9 cellular contexts compared by ENCODE assay signal in the genomic region with DNA sequence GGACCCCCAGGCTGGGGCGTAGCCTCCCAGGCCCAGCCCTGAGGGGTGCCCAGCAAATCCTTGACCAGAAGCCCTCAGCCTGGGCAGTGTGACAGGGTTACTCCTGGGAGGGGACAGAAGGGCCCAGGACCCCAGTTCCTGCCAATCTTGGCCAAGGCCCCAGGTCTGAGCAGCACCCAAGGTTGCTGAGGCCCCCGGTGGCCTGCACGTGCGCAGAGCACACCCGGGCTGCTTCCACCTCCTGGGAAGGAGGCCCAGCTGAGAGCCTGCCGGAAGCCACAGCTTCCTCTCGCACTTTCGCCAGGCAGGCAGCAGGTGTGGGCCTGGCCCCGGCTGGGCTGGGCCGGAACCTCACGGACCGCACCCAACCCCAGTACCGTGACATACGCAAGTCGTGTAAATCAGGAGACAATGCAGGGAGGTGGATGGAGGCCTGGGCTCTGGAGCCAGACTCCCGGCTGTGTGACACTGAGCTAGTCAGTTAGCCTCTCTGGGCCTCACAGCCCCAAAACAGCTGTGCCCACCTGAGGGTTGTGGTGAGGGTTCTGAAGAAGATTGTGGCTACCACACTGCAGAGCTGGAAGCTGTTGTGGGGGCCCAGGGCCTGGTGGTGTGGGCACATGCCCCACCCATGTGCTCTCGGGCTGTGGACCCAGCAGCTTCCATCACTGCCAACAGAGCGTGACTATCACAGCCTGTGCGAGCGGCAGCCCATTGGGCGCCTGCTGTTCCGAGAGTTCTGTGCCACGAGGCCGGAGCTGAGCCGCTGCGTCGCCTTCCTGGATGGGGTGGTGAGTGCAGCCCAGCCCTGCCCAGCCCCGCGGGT. TPM values are rescaled to one million over a fixed set of nuclear protein-coding genes. Genes with fewer than 3 reads are reported as not detected.
A peak's percentile ranks its signal among the peaks of the same experiment; 100 is the strongest.
DNase-seq lines count a peak whose midpoint lies in the region; ATAC-seq and TF ChIP-seq lines count a peak whose summit lies in the region.
"Had no signal": no experiment of that assay in that cellular context is flagged by ENCODE, and none has a peak within 500 bp of the region (broad histone marks: within the 10 kb centered on the region; RNA-seq: fewer than 3 reads in every experiment).

No MANE protein-coding gene starts in this region.

- peaks cover 83% of the 10 kb centered on the region for H3K36me3 Mint-ChIP-seq in activated T-helper 2 cell treated with anti-CD3 and anti-CD28 coated beads, Interferon-gamma antibody, Interleukin-2, Interleukin-4, amounts not matched to agents 10 μg/mL and 5 μg/mL and 100 μg/mL, durations not matched to agents 14 hours and 24 hours and 36 hours (ENCODE audit: low read depth)
- peaks cover 28% of the 10 kb centered on the region for H3K36me3 Mint-ChIP-seq in GM23338 (ENCODE audit: low read depth)

- peak; percentile 42 to 76 for DNase-seq in Kasumi-1 (lab: John Stamatoyannopoulos, UW)
- DNase-seq in activated T-helper 2 cell treated with anti-CD3 and anti-CD28 coated beads, Interferon-gamma antibody, Interleukin-2, Interleukin-4, amounts not matched to agents 10 μg/mL and 5 μg/mL and 100 μg/mL, durations not matched to agents 14 hours and 24 hours and 36 hours (ENCODE audit: low spot score): peak; percentile 77
- no peak for DNase-seq in NCI-H510A (lab: John Stamatoyannopoulos, UW)
- no peak for DNase-seq in COLO668 (lab: John Stamatoyannopoulos, UW; ENCODE audit: unreplicated experiment)
- DNase-seq in GM23338 (ENCODE audit: low spot score): no peak

- ATAC-seq in GM21528 (IDR thresholded peaks at IDR 0.05; ENCODE audit: low FRiP score, unreplicated experiment): peak; percentile 40
- ATAC-seq in GM23338: no peak

- peak overlapping the region; percentile 90 for H3K4me2 ChIP-seq in DOHH2 (ENCODE audit: low read length)
- no peak overlapping the region for H3K4me2 ChIP-seq in GM23338

- H3K27me3 Mint-ChIP-seq in activated T-helper 2 cell treated with anti-CD3 and anti-CD28 coated beads, Interferon-gamma antibody, Interleukin-2, Interleukin-4, amounts not matched to agents 10 μg/mL and 5 μg/mL and 100 μg/mL, durations not matched to agents 14 hours and 24 hours and 36 hours (ENCODE audit: low read depth): no peaks in the 10 kb centered on the region
- H3K27me3 Mint-ChIP-seq in GM23338 (ENCODE audit: insufficient read depth, low read depth, poor library complexity): peaks cover 13% of the 10 kb centered on the region
- H3K27me3 Mint-ChIP-seq: brain had no signal

- H3K4me1 ChIP-seq in DOHH2 (ENCODE audit: control insufficient read depth, low read length) (peaks cover 55% of the 10 kb centered on the region), mononuclear cell (ENCODE audit: insufficient read depth, low read length) (peaks cover 89% of the 10 kb centered on the region), GM23338 (ENCODE audit: insufficient read depth) (peaks cover 15% of the 10 kb centered on the region; the same call in 1 of the 2 replicates)

- H3K27ac Mint-ChIP-seq in activated T-helper 2 cell treated with anti-CD3 and anti-CD28 coated beads, Interferon-gamma antibody, Interleukin-2, Interleukin-4, amounts not matched to agents 10 μg/mL and 5 μg/mL and 100 μg/mL, durations not matched to agents 14 hours and 24 hours and 36 hours: peak overlapping the region; percentile 92
- H3K27ac Mint-ChIP-seq in GM23338: no peak overlapping the region

- H3K27ac ChIP-seq in DOHH2 (ENCODE audit: low read depth, low read length) (peak overlapping the region; percentile 94), GM23338 (ENCODE audit: low read depth) (no peak overlapping the region)

- H3F3A ChIP-seq in DOHH2 (ENCODE audit: control insufficient read depth, insufficient read depth) (peaks cover 23% of the 10 kb centered on the region), GM23338 (replicated peaks; ENCODE audit: low read depth) (0 out of 2 replicates have a peak, but pooled peaks cover 10% of the 10 kb centered on the region)

- H3K4me3 ChIP-seq in DOHH2 (ENCODE audit: low read length) (peak overlapping the region; percentile 77), mononuclear cell (ENCODE audit: low read length) (peak overlapping the region; percentile 1), GM23338 (no peak overlapping the region)

- H3K79me2 ChIP-seq in DOHH2 (ENCODE audit: control insufficient read depth, low read length) (peaks cover 53% of the 10 kb centered on the region), GM23338 (replicated peaks; ENCODE audit: insufficient read depth) (peaks cover 21% of the 10 kb centered on the region)

- no peaks in the 10 kb centered on the region for H3K27me3 ChIP-seq in DOHH2 (ENCODE audit: control insufficient read depth, low read length)
- H3K27me3 ChIP-seq in mononuclear cell (ENCODE audit: insufficient read depth, low read length): no peaks in the 10 kb centered on the region
- no peaks in the 10 kb centered on the region for H3K27me3 ChIP-seq in GM23338 (ENCODE audit: insufficient read depth)

- H3K9me3 ChIP-seq in DOHH2 (ENCODE audit: control insufficient read depth, insufficient read depth, low read length) (no peaks in the 10 kb centered on the region), mononuclear cell (ENCODE audit: low read depth, low read length) (no peaks in the 10 kb centered on the region)

- H3K9me3 Mint-ChIP-seq in activated T-helper 2 cell treated with anti-CD3 and anti-CD28 coated beads, Interferon-gamma antibody, Interleukin-2, Interleukin-4, amounts not matched to agents 10 μg/mL and 5 μg/mL and 100 μg/mL, durations not matched to agents 14 hours and 24 hours and 36 hours: no peaks in the 10 kb centered on the region
- H3K9me3 Mint-ChIP-seq in GM23338: no peaks in the 10 kb centered on the region
- H3K9me3 Mint-ChIP-seq: brain had no signal

- peak overlapping the region; percentile 77 for H3K4me3 Mint-ChIP-seq in activated T-helper 2 cell treated with anti-CD3 and anti-CD28 coated beads, Interferon-gamma antibody, Interleukin-2, Interleukin-4, amounts not matched to agents 10 μg/mL and 5 μg/mL and 100 μg/mL, durations not matched to agents 14 hours and 24 hours and 36 hours (ENCODE audit: low read depth)
- no peak overlapping the region for H3K4me3 Mint-ChIP-seq in GM23338
- H3K4me3 Mint-ChIP-seq: brain had no signal

- H3K36me3 ChIP-seq in DOHH2 (ENCODE audit: control insufficient read depth, low read length) (peaks cover 80% of the 10 kb centered on the region), GM23338 (ENCODE audit: insufficient read depth) (peaks cover 3% of the 10 kb centered on the region; the same call in 1 of the 2 replicates)

- H2AFZ ChIP-seq in GM23338: no peak overlapping the region

- H3K9me2 ChIP-seq in DOHH2 (replicated peaks; ENCODE audit: control insufficient read depth, low read length) (no peaks in the 10 kb centered on the region), GM23338 (ENCODE audit: insufficient read depth) (no peaks in the 10 kb centered on the region)

- intact Hi-C loops in activated T-helper 2 cell treated with anti-CD3 and anti-CD28 coated beads, Interferon-gamma antibody, Interleukin-2, Interleukin-4, amounts not matched to agents 10 μg/mL and 5 μg/mL and 100 μg/mL, durations not matched to agents 14 hours and 24 hours and 36 hours (cut with micrococcal nuclease): no loop called here

- H4K20me1 ChIP-seq in DOHH2 (ENCODE audit: control insufficient read depth, insufficient read depth, low read depth, low read length) (peaks cover 6% of the 10 kb centered on the region; the same call in 1 of the 2 replicates), GM23338 (replicated peaks; ENCODE audit: insufficient read depth) (peaks cover 13% of the 10 kb centered on the region)

- peaks cover 56% of the 10 kb centered on the region for H3K4me1 Mint-ChIP-seq in activated T-helper 2 cell treated with anti-CD3 and anti-CD28 coated beads, Interferon-gamma antibody, Interleukin-2, Interleukin-4, amounts not matched to agents 10 μg/mL and 5 μg/mL and 100 μg/mL, durations not matched to agents 14 hours and 24 hours and 36 hours (ENCODE audit: low read depth)
- peaks cover 18% of the 10 kb centered on the region for H3K4me1 Mint-ChIP-seq in GM23338

- no peak for TF ChIP-seq CTCF in DOHH2 (IDR thresholded peaks at IDR 0.05; ENCODE audit: low read depth, low read length, poor library complexity, severe bottlenecking)
- TF ChIP-seq CTCF in GM23338 (conservative IDR thresholded peaks at IDR 0.05; ENCODE audit: low read depth in 2 of 2): no peak

RNA-seq across cellular contexts. Expression of gene GRK6, which starts 5.1 kb away (rescaled TPM):
- 131 and 134 TPM in 2 replicates for total RNA-seq in activated T-helper 2 cell treated with anti-CD3 and anti-CD28 coated beads, Interferon-gamma antibody, Interleukin-2, Interleukin-4, amounts not matched to agents 10 μg/mL and 5 μg/mL and 100 μg/mL, durations not matched to agents 14 hours and 24 hours and 36 hours
- total RNA-seq in mononuclear cell: 75.2 TPM
- total RNA-seq in GM23338 (2014; rRNA removed; shearing (Covaris generic)): 37.2 and 56.8 TPM in 2 replicates
- 13.0 and 18.7 TPM in 2 replicates for polyA plus RNA-seq in GM23338 (2016; fragmentation: Nextera tagmentation; extraction: Ambion mirVana)

RNA-seq across cellular contexts. Expression of gene PRR7, which starts 15.1 kb away (rescaled TPM):
- 12.1 and 13.0 TPM in 2 replicates for total RNA-seq in activated T-helper 2 cell treated with anti-CD3 and anti-CD28 coated beads, Interferon-gamma antibody, Interleukin-2, Interleukin-4, amounts not matched to agents 10 μg/mL and 5 μg/mL and 100 μg/mL, durations not matched to agents 14 hours and 24 hours and 36 hours
- 25.8 TPM for total RNA-seq in mononuclear cell
- total RNA-seq in GM23338 (2014; rRNA removed; shearing (Covaris generic)): 6.4 and 9.7 TPM in 2 replicates
- 7.6 and 7.7 TPM in 2 replicates for polyA plus RNA-seq in GM23338 (2016; fragmentation: Nextera tagmentation; extraction: Ambion mirVana)

RNA-seq across cellular contexts. Expression of gene F12, which starts 22.2 kb away (rescaled TPM):
- 3.5 and 5.8 TPM in 2 replicates for total RNA-seq in activated T-helper 2 cell treated with anti-CD3 and anti-CD28 coated beads, Interferon-gamma antibody, Interleukin-2, Interleukin-4, amounts not matched to agents 10 μg/mL and 5 μg/mL and 100 μg/mL, durations not matched to agents 14 hours and 24 hours and 36 hours
- 0.52 TPM for total RNA-seq in mononuclear cell
- total RNA-seq in GM23338 (2014; rRNA removed; shearing (Covaris generic)): 2.6 and 2.9 TPM in 2 replicates
- 8.0 and 8.1 TPM in 2 replicates for polyA plus RNA-seq in GM23338 (2016; fragmentation: Nextera tagmentation; extraction: Ambion mirVana)

RNA-seq across cellular contexts. Expression of gene PFN3, which starts 31.1 kb away (rescaled TPM):
- not detected in 2 replicates for total RNA-seq in activated T-helper 2 cell treated with anti-CD3 and anti-CD28 coated beads, Interferon-gamma antibody, Interleukin-2, Interleukin-4, amounts not matched to agents 10 μg/mL and 5 μg/mL and 100 μg/mL, durations not matched to agents 14 hours and 24 hours and 36 hours
- not detected for total RNA-seq in mononuclear cell
- total RNA-seq in GM23338 (2014; rRNA removed; shearing (Covaris generic)): 1.9 TPM in 1 of 2 replicates, not detected in the other
- 2.0 and 3.1 TPM in 2 replicates for polyA plus RNA-seq in GM23338 (2016; fragmentation: Nextera tagmentation; extraction: Ambion mirVana)

RNA-seq across cellular contexts. Expression of gene DBN1, which starts 41.9 kb away (rescaled TPM):
- 28.7 and 32.9 TPM in 2 replicates for total RNA-seq in activated T-helper 2 cell treated with anti-CD3 and anti-CD28 coated beads, Interferon-gamma antibody, Interleukin-2, Interleukin-4, amounts not matched to agents 10 μg/mL and 5 μg/mL and 100 μg/mL, durations not matched to agents 14 hours and 24 hours and 36 hours
- 4.6 TPM for total RNA-seq in mononuclear cell
- 242 and 290 TPM in 2 replicates for total RNA-seq in GM23338 (2014; rRNA removed; shearing (Covaris generic))
- polyA plus RNA-seq in GM23338 (2016; fragmentation: Nextera tagmentation; extraction: Ambion mirVana): 102 and 106 TPM in 2 replicates

Comparison
In these comparisons a context has a peak if more than half of its experiments do, and no peak if none do; other contexts are left out.
1. DNase-seq: peak in Kasumi-1 (2 of 2) and activated T-helper 2 cell treated with anti-CD3 and anti-CD28 coated beads, Interferon-gamma antibody, Interleukin-2, Interleukin-4, amounts not matched to agents 10 μg/mL and 5 μg/mL and 100 μg/mL, durations not matched to agents 14 hours and 24 hours and 36 hours (single experiment); none in NCI-H510A (single experiment), COLO668 (single experiment) and GM23338 (single experiment).